Comparison of ENCODE assay signal across 15 cellular contexts in the genomic region with DNA sequence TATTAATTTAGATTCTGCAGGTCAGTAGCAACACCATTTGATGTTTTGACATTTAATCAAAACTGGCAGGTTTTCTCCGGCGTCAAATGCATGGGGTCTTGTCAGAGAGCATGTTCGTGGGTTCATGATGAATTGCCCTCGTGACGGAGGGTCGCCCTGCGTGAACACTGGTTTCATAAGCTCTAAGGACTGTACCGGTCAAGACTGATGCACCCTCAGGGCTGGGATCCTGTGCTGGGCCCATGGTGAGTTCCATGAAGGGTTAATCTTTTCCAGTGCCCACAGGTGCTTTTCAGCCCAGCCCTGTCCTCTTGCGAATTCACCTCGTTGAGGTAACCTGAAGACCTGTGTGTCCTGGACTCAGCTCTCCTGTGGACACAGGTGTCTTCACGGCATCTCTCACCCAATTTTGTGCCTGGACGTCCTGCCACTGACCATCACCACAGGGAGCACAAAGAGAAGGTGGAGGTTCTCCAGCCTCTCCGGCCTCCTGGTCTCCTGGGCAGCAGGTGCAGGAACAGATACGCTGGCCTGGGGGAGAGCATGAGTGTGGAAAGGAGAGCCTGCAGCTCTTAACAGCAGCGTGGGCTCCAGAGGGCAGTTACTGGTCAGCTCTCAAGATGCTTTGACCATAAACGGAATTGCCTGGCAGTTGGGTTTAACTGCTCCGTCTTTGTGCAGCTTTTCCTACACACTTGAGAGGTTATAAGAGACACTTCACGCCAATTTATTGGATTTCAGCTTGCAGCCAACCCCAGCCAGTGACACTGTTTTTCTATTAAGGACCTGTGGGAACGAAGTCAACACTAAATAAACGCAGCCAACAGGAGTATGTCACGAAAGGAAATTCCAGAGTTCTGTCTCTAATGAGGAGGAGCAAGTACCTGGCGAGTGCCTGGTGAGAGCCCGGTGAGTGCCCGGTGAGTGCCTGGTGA. TPM values are rescaled to one million over a fixed set of nuclear protein-coding genes. Genes with fewer than 3 reads are reported as not detected.
DNase-seq lines count a peak whose midpoint lies in the region; ATAC-seq and TF ChIP-seq lines count a peak whose summit lies in the region.
"Had no signal": no experiment of that assay in that cellular context is flagged by ENCODE, and none has a peak within 500 bp of the region (broad histone marks: within the 10 kb centered on the region; RNA-seq: fewer than 3 reads in every experiment).

No MANE protein-coding gene starts in this region.

- H3K4me3 ChIP-seq in left lung (no peak overlapping the region), spleen (no peak overlapping the region)
- H3K4me3 ChIP-seq: BLaER1 treated with 17β-estradiol and CSF1 and Interleukin-3, amounts not matched to agents 10 nM and 100 nM; GM23248 had no signal

- H3K27ac ChIP-seq in left lung = no peak overlapping the region
- no peak overlapping the region for H3K27ac ChIP-seq in spleen
- no peak overlapping the region for H3K27ac ChIP-seq in substantia nigra (ENCODE audit: low read depth, low read length, poor library complexity, severe bottlenecking)
- H3K27ac ChIP-seq: BLaER1 treated with 17β-estradiol and CSF1 and Interleukin-3, amounts not matched to agents 10 nM and 100 nM; GM23248 had no signal

- H3K4me1 ChIP-seq in left lung (no peaks in the 10 kb centered on the region), spleen (peaks cover 0 to 13% (median 6%) of the 10 kb centered on the region in 6 donors)

- H3K36me3 Mint-ChIP-seq in activated naive CD8-positive, alpha-beta T cell treated with anti-CD3 and anti-CD28 coated beads, Interleukin-2, amount 50 U/mL, for 24 hours (ENCODE audit: low read depth) = no peaks in the 10 kb centered on the region
- H3K36me3 Mint-ChIP-seq: CD8-positive, alpha-beta T cell had no signal

- no peaks in the 10 kb centered on the region for H3K4me1 Mint-ChIP-seq in activated naive CD8-positive, alpha-beta T cell treated with anti-CD3 and anti-CD28 coated beads, Interleukin-2, amount 50 U/mL, for 24 hours
- H3K4me1 Mint-ChIP-seq: B cell had no signal

- intact Hi-C loops in left lung (cut with DNase I) = no loop called here
- intact Hi-C loops in spleen (cut with DNase I; ENCODE audit: low total_unique reads) = no loop called here

- peaks cover 0 to 61% of the 10 kb centered on the region in 2 donors for H3K27me3 ChIP-seq in left lung
- peaks cover 0 to 39% (median 0%) of the 10 kb centered on the region in 7 donors for H3K27me3 ChIP-seq in spleen (replicated peaks in 1 of 7)

- ATAC-seq in left lung = peak; percentile 73
- ATAC-seq in activated naive CD8-positive, alpha-beta T cell treated with anti-CD3 and anti-CD28 coated beads, Interleukin-2, amount 50 U/mL, for 24 hours = no peak
- ATAC-seq: CD8-positive, alpha-beta T cell had no signal

- peaks cover 3% of the 10 kb centered on the region for H3K27me3 Mint-ChIP-seq in activated naive CD8-positive, alpha-beta T cell treated with anti-CD3 and anti-CD28 coated beads, Interleukin-2, amount 50 U/mL, for 24 hours

- DNase-seq in DMS79 (lab: John Stamatoyannopoulos, UW) = peak; percentile 28
- DNase-seq in NCI-H2196 (lab: John Stamatoyannopoulos, UW; ENCODE audit: unreplicated experiment) = peak; percentile 12
- peak in 1 of 2 donors; percentile 36 for DNase-seq in left lung
- peak; percentile 47 for DNase-seq in spleen
- DNase-seq in activated naive CD8-positive, alpha-beta T cell treated with anti-CD3 and anti-CD28 coated beads, Interleukin-2, amount 50 U/mL, for 24 hours = no peak
- no peak for DNase-seq in epidermal melanocyte (ENCODE audit: insufficient read length, low spot score)
- no peak for DNase-seq in substantia nigra (lab: John Stamatoyannopoulos, UW)
- DNase-seq in NCI-H524 (lab: John Stamatoyannopoulos, UW) = no peak
- DNase-seq: Calu3; CD8-positive, alpha-beta T cell; GM23248; HCEC 1CT; IMR-90 had no signal

- H3K9me3 ChIP-seq in left lung (no peaks in the 10 kb centered on the region), spleen (no peaks in the 10 kb centered on the region)
- H3K9me3 ChIP-seq: BLaER1 treated with 17β-estradiol and CSF1 and Interleukin-3, amounts not matched to agents 10 nM and 100 nM had no signal

- no peaks in the 10 kb centered on the region for H3K9me3 Mint-ChIP-seq in activated naive CD8-positive, alpha-beta T cell treated with anti-CD3 and anti-CD28 coated beads, Interleukin-2, amount 50 U/mL, for 24 hours
- H3K9me3 Mint-ChIP-seq: CD8-positive, alpha-beta T cell had no signal

- H3K27ac Mint-ChIP-seq in activated naive CD8-positive, alpha-beta T cell treated with anti-CD3 and anti-CD28 coated beads, Interleukin-2, amount 50 U/mL, for 24 hours = no peak overlapping the region
- H3K27ac Mint-ChIP-seq: B cell; CD8-positive, alpha-beta T cell had no signal

- H3K36me3 ChIP-seq in left lung (no peaks in the 10 kb centered on the region), spleen (no peaks in the 10 kb centered on the region)
- H3K36me3 ChIP-seq: BLaER1 treated with 17β-estradiol and CSF1 and Interleukin-3, amounts not matched to agents 10 nM and 100 nM had no signal

- 66 to 79% (median 73%) methylated on average over 21 to 24 of the region's 24 CpGs for WGBS in spleen, 5 donors

- no peak overlapping the region for H3K4me3 Mint-ChIP-seq in activated naive CD8-positive, alpha-beta T cell treated with anti-CD3 and anti-CD28 coated beads, Interleukin-2, amount 50 U/mL, for 24 hours
- H3K4me3 Mint-ChIP-seq: B cell; CD8-positive, alpha-beta T cell had no signal

- TF ChIP-seq CTCF in left lung (IDR thresholded peaks at IDR 0.05) (no peak), spleen (IDR thresholded peaks at IDR 0.05 in 8 of 11, conservative IDR thresholded peaks at IDR 0.05 in 3 of 11) (no peak)

- TF ChIP-seq POLR2A in spleen (IDR thresholded peaks at IDR 0.05) = no peak

RNA-seq across cellular contexts. Expression of gene CFAP46, which starts 37.4 kb away (rescaled TPM):
- total RNA-seq in left lung (1 to 10 TPM; 1.2 to 4.1 TPM), spleen (1 to 10 TPM in 1 of 7 donors, under 1 TPM in 5, not detected in 1; 0.09 to 1.1 (median 0.45) TPM)
- under 1 TPM in 2 of 3 donors, not detected in 1; 0.03 to 0.08 TPM for polyA plus RNA-seq in spleen
- total RNA-seq: B cell; Calu3; CD8-positive, alpha-beta T cell had no signal

Comparison
In these comparisons a context has a peak if more than half of its experiments do, and no peak if none do; other contexts are left out.
1. DNase-seq: peak in DMS79 (single experiment), NCI-H2196 (single experiment) and spleen (single experiment); none in activated naive CD8-positive, alpha-beta T cell treated with anti-CD3 and anti-CD28 coated beads, Interleukin-2, amount 50 U/mL, for 24 hours (single experiment), epidermal melanocyte (single experiment), substantia nigra (0 of 49) and NCI-H524 (0 of 2).